4 cellular contexts compared by ENCODE assay signal in genomic region chr1:156182010-156182794, GRCh38. TPM values are rescaled to one million over a fixed set of nuclear protein-coding genes. Genes with fewer than 3 reads are reported as not detected.
"Had no signal": no experiment of that assay in that cellular context is flagged by ENCODE, and none has a peak within 500 bp of the region (broad histone marks: within the 10 kb centered on the region; RNA-seq: fewer than 3 reads in every experiment).

No MANE protein-coding gene starts in this region.

RNA-seq across cellular contexts. Expression of gene BGLAP, which starts 59.8 kb away (rescaled TPM):
- total RNA-seq: gastrocnemius medialis, mammary epithelial cell, osteocyte, thoracic aorta had no signal
